In the genomic region with DNA sequence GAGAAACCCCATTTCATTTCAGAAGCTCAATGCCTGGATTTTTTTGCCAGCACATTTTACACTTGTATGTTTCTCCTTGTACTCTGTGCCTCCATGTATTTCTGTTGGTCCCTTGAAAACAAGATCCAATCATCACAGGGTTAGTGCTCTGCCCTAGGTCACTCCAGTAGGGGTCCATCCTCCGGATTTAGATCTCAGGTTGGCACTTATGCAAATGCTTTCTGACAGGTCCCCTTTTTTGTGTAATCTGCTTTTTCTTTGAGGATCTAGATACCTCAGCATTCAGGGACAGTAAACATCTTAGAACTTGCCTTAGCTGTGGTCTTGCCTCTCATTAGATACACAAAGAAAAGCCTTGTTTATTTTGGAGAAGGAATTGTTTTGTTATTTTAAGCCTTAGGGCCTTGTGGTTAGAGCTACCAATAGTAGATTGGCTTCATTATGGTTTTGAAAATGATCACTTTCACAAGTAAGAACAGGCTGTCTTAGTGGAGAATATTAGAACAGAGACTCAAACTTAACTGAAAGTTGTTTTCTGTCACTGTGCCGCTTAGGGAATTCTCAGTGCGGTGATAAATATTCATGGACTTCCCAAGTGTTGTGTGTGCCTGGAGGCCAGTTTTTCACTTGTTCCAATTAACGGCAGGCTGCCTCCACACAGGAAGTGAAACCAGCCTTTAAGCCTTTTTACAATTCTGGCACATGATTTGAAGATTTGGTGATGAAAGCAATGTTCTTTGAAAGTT, we compare ENCODE assay signal across 8 cellular contexts. TPM values are rescaled to one million over a fixed set of nuclear protein-coding genes. Genes with fewer than 3 reads are reported as not detected.
A peak's percentile ranks its signal among the peaks of the same experiment; 100 is the strongest.
DNase-seq lines count a peak whose midpoint lies in the region; ATAC-seq and TF ChIP-seq lines count a peak whose summit lies in the region.

No MANE protein-coding gene starts in this region.

- ATAC-seq in GM18498 (IDR thresholded peaks at IDR 0.05; ENCODE audit: unreplicated experiment), result peak; percentile 68

- H2BK12ac ChIP-seq in neuronal stem cell (ENCODE audit: low read length), result no peak overlapping the region

- no peak overlapping the region for H2BK15ac ChIP-seq in neuronal stem cell (ENCODE audit: low read length)

- POLR2A ChIA-PET in GM10248 (lab: Yijun Ruan, JAX) (interaction anchor here (0.6 kb wide), 1 partner anchor 14 kb away, joined by 8 read pairs; no protein-coding TSS in a partner anchor), HEK293T (lab: Yijun Ruan, JAX) (no interaction called here)

- intact Hi-C loops in dendritic cell treated with granulocyte-macrophage colony-stimulating factor and Interleukin-4, amounts not matched to agents 40 ng/mL and 50 ng/mL, for 4 days (cut with micrococcal nuclease), result no loop called here

- no peaks in the 10 kb centered on the region for H3K9me3 ChIP-seq in neuronal stem cell (replicated peaks in 1 of 2; ENCODE audit: control insufficient read depth in 2 of 2, insufficient read depth in 1 of 2, low read depth in 1 of 2, low read length in 2 of 2)

- no peak overlapping the region for H3K14ac ChIP-seq in neuronal stem cell (ENCODE audit: low read length)

- peak overlapping the region; percentile 68 for H3K27ac Mint-ChIP-seq in dendritic cell treated with granulocyte-macrophage colony-stimulating factor and Interleukin-4, amounts not matched to agents 40 ng/mL and 50 ng/mL, for 4 days

- H3K27ac ChIP-seq in KMS-11 (peak overlapping the region; percentile 27; the same call in 1 of the 2 replicates), neuronal stem cell (replicated peaks; ENCODE audit: low read length) (no peak overlapping the region)

- H3K36me3 ChIP-seq in KMS-11 (ENCODE audit: insufficient read depth) (no peaks in the 10 kb centered on the region), neuronal stem cell (replicated peaks in 1 of 2; ENCODE audit: control insufficient read depth in 2 of 2, insufficient read depth in 2 of 2, low read length in 2 of 2) (no peaks in the 10 kb centered on the region)

- CTCF ChIA-PET in GM10248 (lab: Yijun Ruan, JAX), result interaction anchor here (1.4 kb wide), 1 partner anchor 10 kb away, joined by 3 read pairs; no protein-coding TSS in a partner anchor
- CTCF ChIA-PET in HEK293T (lab: Yijun Ruan, JAX), result interaction anchor here (0.5 to 1.4 kb wide), 4 partner anchors 13 to 1065 kb away, joined by 3 to 4 read pairs (median 3); no protein-coding TSS in a partner anchor

- no peaks in the 10 kb centered on the region for H3K79me2 ChIP-seq in KMS-11 (ENCODE audit: insufficient read depth, low read depth)

- peak overlapping the region; percentile 81 for H3K4me2 ChIP-seq in KMS-11
- H3K4me2 ChIP-seq in neuronal stem cell (ENCODE audit: insufficient read depth, low read length, poor library complexity, severe bottlenecking), result no peak overlapping the region

- no peaks in the 10 kb centered on the region for H3K9me3 Mint-ChIP-seq in dendritic cell treated with granulocyte-macrophage colony-stimulating factor and Interleukin-4, amounts not matched to agents 40 ng/mL and 50 ng/mL, for 4 days

- H3K4me1 Mint-ChIP-seq in dendritic cell treated with granulocyte-macrophage colony-stimulating factor and Interleukin-4, amounts not matched to agents 40 ng/mL and 50 ng/mL, for 4 days (ENCODE audit: low read depth), result peaks cover 61% of the 10 kb centered on the region

- H4K91ac ChIP-seq in neuronal stem cell (ENCODE audit: low read depth, low read length, poor library complexity), result no peak overlapping the region

- H3K4me3 ChIP-seq in KMS-11 (IDR thresholded peaks at IDR 0.05; ENCODE audit: insufficient read depth, low read depth, low read length) (no peak overlapping the region), neuronal stem cell (ENCODE audit: low read length in 2 of 2) (peak overlapping the region in 1 of 2 donors; percentile 13)

- peaks cover 23% of the 10 kb centered on the region for H3K4me1 ChIP-seq in KMS-11 (ENCODE audit: low read depth, poor library complexity, severe bottlenecking)
- peaks cover 20 to 37% of the 10 kb centered on the region in 2 donors for H3K4me1 ChIP-seq in neuronal stem cell (ENCODE audit: control insufficient read depth in 2 of 2, insufficient read depth in 1 of 2, low read depth in 1 of 2, low read length in 2 of 2)

- DNase-seq in neuronal stem cell (ENCODE audit: low spot score) (no peak), GM10248 (ENCODE audit: extremely low spot score) (no peak), iPS-NIHi7 (ENCODE audit: extremely low spot score) (no peak), DMS153 treated with DMSO at 0.1 percent for 48 hours (lab: John Stamatoyannopoulos, UW; ENCODE audit: unreplicated experiment) (no peak), HEK293T (ENCODE audit: extremely low spot score) (no peak)

- H4K20me1 ChIP-seq in KMS-11 (ENCODE audit: insufficient read depth), result no peaks in the 10 kb centered on the region

- H2AK5ac ChIP-seq in neuronal stem cell (ENCODE audit: low read depth, low read length), result no peak overlapping the region

- H2BK5ac ChIP-seq in neuronal stem cell (ENCODE audit: low read length), result no peak overlapping the region

- no peak overlapping the region for H4K8ac ChIP-seq in neuronal stem cell (ENCODE audit: low read depth, low read length)

- H3K27me3 Mint-ChIP-seq in dendritic cell treated with granulocyte-macrophage colony-stimulating factor and Interleukin-4, amounts not matched to agents 40 ng/mL and 50 ng/mL, for 4 days, result peaks cover 6% of the 10 kb centered on the region

- no peak overlapping the region for H3K9ac ChIP-seq in KMS-11
- no peak overlapping the region for H3K9ac ChIP-seq in neuronal stem cell (ENCODE audit: low read depth, low read length, poor library complexity)

- H3K36me3 Mint-ChIP-seq in dendritic cell treated with granulocyte-macrophage colony-stimulating factor and Interleukin-4, amounts not matched to agents 40 ng/mL and 50 ng/mL, for 4 days (ENCODE audit: low read depth), result no peaks in the 10 kb centered on the region

- no peak overlapping the region for H2BK120ac ChIP-seq in neuronal stem cell (ENCODE audit: low read depth, low read length)

- TF ChIP-seq CTCF in KMS-11 (conservative IDR thresholded peaks at IDR 0.05; ENCODE audit: low read depth, low read length), result no peak
- TF ChIP-seq CTCF in GM10248 (IDR thresholded peaks at IDR 0.05; ENCODE audit: control extremely low read depth, extremely low read depth, low read depth, missing control alignments), result no peak

- H3K27me3 ChIP-seq in KMS-11 (ENCODE audit: insufficient read depth, low read depth) (no peaks in the 10 kb centered on the region), neuronal stem cell (ENCODE audit: control insufficient read depth in 3 of 3, insufficient read depth in 3 of 3, low read depth in 1 of 3, low read length in 3 of 3) (no peaks in the 10 kb centered on the region)

- peak overlapping the region; percentile 47; the same call in 1 of the 2 replicates for H2AFZ ChIP-seq in KMS-11 (ENCODE audit: low read depth)
- H2AFZ ChIP-seq in neuronal stem cell (ENCODE audit: low read length), result peak overlapping the region; percentile 76

- H3K4me3 Mint-ChIP-seq in dendritic cell treated with granulocyte-macrophage colony-stimulating factor and Interleukin-4, amounts not matched to agents 40 ng/mL and 50 ng/mL, for 4 days, result no peak overlapping the region

- H3K79me1 ChIP-seq in neuronal stem cell (ENCODE audit: low read depth, low read length), result no peaks in the 10 kb centered on the region

- H3K4ac ChIP-seq in neuronal stem cell (ENCODE audit: low read length), result no peak overlapping the region

- WGBS in neuronal stem cell (ENCODE audit: extremely low coverage in 2 of 2, insufficient read length in 2 of 2, insufficient replicate concordance in 1 of 2), 2 donors, result no CpG with 5 or more reads among the region's 4 CpGs

- no peak overlapping the region for H3K18ac ChIP-seq in neuronal stem cell (ENCODE audit: low read length)

- H3K23ac ChIP-seq in neuronal stem cell (ENCODE audit: low read depth, low read length, poor library complexity), result no peak overlapping the region

TF ChIP-seq in HEK293T, 16 proteins besides CTCF, POLR2A, EP300 and RAD21:
- no peak for TF ChIP-seq L3MBTL2 (conservative IDR thresholded peaks at IDR 0.05)
- no peak for TF ChIP-seq ARNT (IDR thresholded peaks at IDR 0.05)
- no peak for TF ChIP-seq ZNF384 (IDR thresholded peaks at IDR 0.05)
- no peak for TF ChIP-seq HDGF (IDR thresholded peaks at IDR 0.05; ENCODE audit: borderline replicate concordance)
- TF ChIP-seq FOXM1 (IDR thresholded peaks at IDR 0.05; ENCODE audit: borderline replicate concordance), result no peak
- TF ChIP-seq SUZ12 (IDR thresholded peaks at IDR 0.05), result no peak
- no peak for TF ChIP-seq FOXA1 (IDR thresholded peaks at IDR 0.05)
- TF ChIP-seq ELF4 (IDR thresholded peaks at IDR 0.05), result no peak
- TF ChIP-seq CTBP1 (IDR thresholded peaks at IDR 0.05; ENCODE audit: borderline replicate concordance), result no peak
- no peak for TF ChIP-seq LEF1 (IDR thresholded peaks at IDR 0.05; ENCODE audit: borderline replicate concordance)
- TF ChIP-seq BHLHE40 (IDR thresholded peaks at IDR 0.05; ENCODE audit: borderline replicate concordance), result no peak
- TF ChIP-seq SP1 (IDR thresholded peaks at IDR 0.05), result no peak
- TF ChIP-seq, protein P1, sequence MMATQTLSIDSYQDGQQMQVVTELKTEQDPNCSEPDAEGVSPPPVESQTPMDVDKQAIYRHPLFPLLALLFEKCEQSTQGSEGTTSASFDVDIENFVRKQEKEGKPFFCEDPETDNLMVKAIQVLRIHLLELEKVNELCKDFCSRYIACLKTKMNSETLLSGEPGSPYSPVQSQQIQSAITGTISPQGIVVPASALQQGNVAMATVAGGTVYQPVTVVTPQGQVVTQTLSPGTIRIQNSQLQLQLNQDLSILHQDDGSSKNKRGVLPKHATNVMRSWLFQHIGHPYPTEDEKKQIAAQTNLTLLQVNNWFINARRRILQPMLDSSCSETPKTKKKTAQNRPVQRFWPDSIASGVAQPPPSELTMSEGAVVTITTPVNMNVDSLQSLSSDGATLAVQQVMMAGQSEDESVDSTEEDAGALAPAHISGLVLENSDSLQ (IDR thresholded peaks at IDR 0.05), result no peak
- no peak for TF ChIP-seq FOXK2 (IDR thresholded peaks at IDR 0.05)
- no peak for TF ChIP-seq TARDBP (IDR thresholded peaks at IDR 0.05)
- no peak for TF ChIP-seq NFRKB (IDR thresholded peaks at IDR 0.05)

RNA-seq across cellular contexts. Expression of a gene that starts 7.8 kb away (rescaled TPM):
- 2.8 TPM for polyA plus RNA-seq in neuronal stem cell (2013, experiment 1 of 2)
- 2.9 TPM for polyA plus RNA-seq in neuronal stem cell (2013, experiment 2 of 2)

RNA-seq across cellular contexts. Expression of a gene that starts 22.2 kb away (rescaled TPM):
- 19.4 TPM for polyA plus RNA-seq in neuronal stem cell (2013, experiment 1 of 2)
- polyA plus RNA-seq in neuronal stem cell (2013, experiment 2 of 2), result 20.3 TPM
